In genomic region chr16:88475037-88475436, GRCh38 we compare ENCODE assay signal across 25 cellular contexts.
"Had no signal": no experiment of that assay in that cellular context is flagged by ENCODE, and none has a peak within 500 bp of the region (broad histone marks: within the 10 kb centered on the region; RNA-seq: fewer than 3 reads in every experiment).

No MANE protein-coding gene starts in this region.

- H3K27me3 Mint-ChIP-seq: stimulated activated memory B cell treated with anti-CD40 and anti-IgM and Interleukin-4, amounts not matched to agents 10 μg/mL and 1 μg/mL and 100 μg/mL, for 72 hours had no signal

- H3K27ac ChIP-seq: esophagus squamous epithelium, heart right ventricle, left lung, neutrophil, thoracic aorta, tibial nerve, upper lobe of left lung had no signal

- H3K4me3 ChIP-seq: coronary artery, esophagus squamous epithelium, heart right ventricle, left lung, pancreas, smooth muscle cell, thoracic aorta, tibial nerve, upper lobe of left lung had no signal

- H3K36me3 Mint-ChIP-seq: naive thymus-derived CD4-positive, alpha-beta T cell; stimulated activated memory B cell treated with anti-CD40 and anti-IgM and Interleukin-4, amounts not matched to agents 10 μg/mL and 1 μg/mL and 100 μg/mL, for 72 hours had no signal

- H3K9me3 ChIP-seq: esophagus squamous epithelium, heart right ventricle, left lung, neutrophil, pancreas, thoracic aorta, tibial nerve, upper lobe of left lung had no signal

- H3K9me3 Mint-ChIP-seq: stimulated activated memory B cell treated with anti-CD40 and anti-IgM and Interleukin-4, amounts not matched to agents 10 μg/mL and 1 μg/mL and 100 μg/mL, for 72 hours had no signal

- DNase-seq: dermis blood vessel endothelial cell; effector memory CD4-positive, alpha-beta T cell; erythroblast; esophagus squamous epithelium; foreskin melanocyte; glutamatergic neuron; heart right ventricle; hippocampal formation; left cardiac atrium; left lung; mesendoderm; midbrain; naive thymus-derived CD4-positive, alpha-beta T cell; pancreas; stimulated activated CD4-positive, alpha-beta T cell treated with anti-CD3 and anti-CD28 coated beads, Interleukin-2, amount 100 ng/mL, for 24 hours; stimulated activated CD4-positive, alpha-beta T cell treated with anti-CD3 and anti-CD28 coated beads, Interleukin-4, amount 100 ng/mL, for 24 hours; stimulated activated naive CD8-positive, alpha-beta T cell treated with anti-CD3 and anti-CD28 coated beads, Interleukin-15, Interleukin-2, amounts not matched to agents 100 U/mL and 50 U/mL, for 24 hours had no signal

- H3K27me3 ChIP-seq: esophagus squamous epithelium, heart right ventricle, pancreas, upper lobe of left lung had no signal

- H3K4me3 Mint-ChIP-seq: naive thymus-derived CD4-positive, alpha-beta T cell; stimulated activated memory B cell treated with anti-CD40 and anti-IgM and Interleukin-4, amounts not matched to agents 10 μg/mL and 1 μg/mL and 100 μg/mL, for 72 hours had no signal

- H3K27ac Mint-ChIP-seq: stimulated activated memory B cell treated with anti-CD40 and anti-IgM and Interleukin-4, amounts not matched to agents 10 μg/mL and 1 μg/mL and 100 μg/mL, for 72 hours had no signal

- ATAC-seq: heart right ventricle; left cardiac atrium; left lung; naive thymus-derived CD4-positive, alpha-beta T cell; pancreas; sciatic nerve; stimulated activated memory B cell treated with anti-CD40 and anti-IgM and Interleukin-4, amounts not matched to agents 10 μg/mL and 1 μg/mL and 100 μg/mL, for 72 hours; stimulated activated naive CD8-positive, alpha-beta T cell treated with anti-CD3 and anti-CD28 coated beads, Interleukin-15, Interleukin-2, amounts not matched to agents 100 U/mL and 50 U/mL, for 24 hours had no signal

- H3K36me3 ChIP-seq: esophagus squamous epithelium, heart right ventricle, left lung, neutrophil, pancreas, thoracic aorta, tibial nerve, upper lobe of left lung had no signal

- H3K4me1 ChIP-seq: esophagus squamous epithelium, left lung, upper lobe of left lung had no signal

- H3K4me2 ChIP-seq: smooth muscle cell had no signal
